In genomic region chr5:172771439-172772111, GRCh38 we compare ENCODE assay signal across 1 cellular context.
TF ChIP-seq lines count a peak whose summit lies in the region.

No MANE protein-coding gene starts in this region.

TF ChIP-seq in HepG2, 621 proteins besides CTCF, POLR2A, EP300 and RAD21 (continued from another document and continues in another):
- TF ChIP-seq ADNP (CRISPR knock-in tag; IDR thresholded peaks at IDR 0.05) (no peak), ZNF775 (CRISPR knock-in tag; IDR thresholded peaks at IDR 0.05; ENCODE audit: borderline replicate concordance) (no peak), STAG1 (CRISPR knock-in tag; IDR thresholded peaks at IDR 0.05) (peak; percentile 17; the same call in 1 of the 2 replicates), HNF1B (CRISPR knock-in tag; IDR thresholded peaks at IDR 0.05) (no peak), ZNF446 (CRISPR knock-in tag; IDR thresholded peaks at IDR 0.05) (peak; percentile 21; the same call in 1 of the 2 replicates), ZZZ3 (CRISPR knock-in tag; IDR thresholded peaks at IDR 0.05; ENCODE audit: borderline replicate concordance) (peak; percentile 13; the same call in 1 of the 2 replicates), REPIN1 (CRISPR knock-in tag; IDR thresholded peaks at IDR 0.05; ENCODE audit: borderline replicate concordance, low read depth) (no peak), ZNF687 (CRISPR knock-in tag; IDR thresholded peaks at IDR 0.05) (no peak), ZNF574 (CRISPR knock-in tag; IDR thresholded peaks at IDR 0.05) (peak; percentile 59; the same call in 1 of the 2 replicates), ZNF546 (CRISPR knock-in tag; conservative IDR thresholded peaks at IDR 0.05) (0 out of 2 replicates have a peak, but pooled peaks have one; percentile 20), ZNF263 (CRISPR knock-in tag; IDR thresholded peaks at IDR 0.05) (0 out of 2 replicates have a peak, but pooled peaks have one; percentile 54), GLMP (CRISPR knock-in tag; IDR thresholded peaks at IDR 0.05; ENCODE audit: borderline replicate concordance) (no peak), U2AF1 (optimal IDR thresholded peaks at IDR 0.05; ENCODE audit: low read depth, low read length) (peak; percentile 18), ZNF292 (CRISPR knock-in tag; IDR thresholded peaks at IDR 0.05; ENCODE audit: borderline replicate concordance, low read depth) (no peak), GRHL1 (CRISPR knock-in tag; conservative IDR thresholded peaks at IDR 0.05) (no peak), DMTF1 (CRISPR knock-in tag; IDR thresholded peaks at IDR 0.05) (no peak), IRF2 (CRISPR knock-in tag; IDR thresholded peaks at IDR 0.05) (no peak), TFAP4 (IDR thresholded peaks at IDR 0.05; ENCODE audit: borderline replicate concordance, low read depth) (peak; percentile 17; the same call in 1 of the 2 replicates), IRX3 (CRISPR knock-in tag; IDR thresholded peaks at IDR 0.05; ENCODE audit: borderline replicate concordance, low read depth) (no peak; the same call in 1 of the 2 replicates), ZBED4 (CRISPR knock-in tag; IDR thresholded peaks at IDR 0.05; ENCODE audit: borderline replicate concordance) (peak; percentile 84; the same call in 1 of the 2 replicates), ARID2 (CRISPR knock-in tag; IDR thresholded peaks at IDR 0.05; ENCODE audit: borderline replicate concordance) (no peak), SSRP1 (CRISPR knock-in tag; IDR thresholded peaks at IDR 0.05) (0 out of 2 replicates have a peak, but pooled peaks have one; percentile 1), MIER3 (CRISPR knock-in tag; IDR thresholded peaks at IDR 0.05; ENCODE audit: borderline replicate concordance) (0 out of 2 replicates have a peak, but pooled peaks have one; percentile 17), KDM2A (CRISPR knock-in tag; IDR thresholded peaks at IDR 0.05; ENCODE audit: borderline replicate concordance, low read depth) (peak; percentile 8; the same call in 1 of the 2 replicates), ZNF557 (CRISPR knock-in tag; IDR thresholded peaks at IDR 0.05) (no peak), ISX (CRISPR knock-in tag; conservative IDR thresholded peaks at IDR 0.05) (peak; percentile 53), CENPX (CRISPR knock-in tag; IDR thresholded peaks at IDR 0.05) (no peak), ZNF784 (CRISPR knock-in tag; IDR thresholded peaks at IDR 0.05; ENCODE audit: borderline replicate concordance) (no peak), CHD4 (IDR thresholded peaks at IDR 0.05; ENCODE audit: borderline replicate concordance, low read length) (peak; percentile 56; the same call in 1 of the 2 replicates), ZNF556 (CRISPR knock-in tag; IDR thresholded peaks at IDR 0.05; ENCODE audit: borderline replicate concordance) (0 out of 2 replicates have a peak, but pooled peaks have one; percentile 19), KAT8 (CRISPR knock-in tag; IDR thresholded peaks at IDR 0.05) (no peak), KDM4B (CRISPR knock-in tag; IDR thresholded peaks at IDR 0.05) (no peak), ZBTB14 (CRISPR knock-in tag; IDR thresholded peaks at IDR 0.05) (peak; percentile 63; the same call in 1 of the 2 replicates)
